Comparison of ENCODE assay signal across 9 cellular contexts in genomic region chr3:60555704-60556340, GRCh38.
A peak's percentile ranks its signal among the peaks of the same experiment; 100 is the strongest.
DNase-seq lines count a peak whose midpoint lies in the region; ATAC-seq, FAIRE-seq and TF ChIP-seq lines count a peak whose summit lies in the region.
"Had no signal": no experiment of that assay in that cellular context is flagged by ENCODE, and none has a peak within 500 bp of the region (broad histone marks: within the 10 kb centered on the region; RNA-seq: fewer than 3 reads in every experiment).

No MANE protein-coding gene starts in this region.

- no peak overlapping the region for H3K27ac ChIP-seq in dorsolateral prefrontal cortex

- peak; percentile 70 for FAIRE-seq in bronchial epithelial cell (lab: Jason Lieb, UNC)
- FAIRE-seq: G401.6 had no signal

- ATAC-seq in GM19468 (IDR thresholded peaks at IDR 0.05; ENCODE audit: extremely low read depth, unreplicated experiment) (peak; percentile 89), HG03159 (IDR thresholded peaks at IDR 0.05; ENCODE audit: unreplicated experiment) (peak; percentile 86)

- TF ChIP-seq CTCF in bronchial epithelial cell (IDR thresholded peaks at IDR 0.05; ENCODE audit: insufficient read depth, low read length, severe bottlenecking) (no peak), GM13976 (IDR thresholded peaks at IDR 0.05; ENCODE audit: borderline replicate concordance, control extremely low read depth, extremely low read depth, insufficient read depth, missing control alignments) (no peak), dorsolateral prefrontal cortex (IDR thresholded peaks at IDR 0.05 in 54 of 56, conservative IDR thresholded peaks at IDR 0.05 in 2 of 56; ENCODE audit: low read depth in 1 of 56, partially characterized antibody in 56 of 56) (no peak)

- in situ Hi-C loops in Caki2 (cut with HindIII; ENCODE audit: low pct_unique_long_range_greater_than_20kb, low sequenced_read_pairs) (no loop called here), GM13976 (cut with MboI; ENCODE audit: low sequenced_read_pairs, unreplicated experiment) (no loop called here)

- H3K4me3 ChIP-seq in bronchial epithelial cell (ENCODE audit: low read depth, low read length), result no peak overlapping the region
- no peak overlapping the region for H3K4me3 ChIP-seq in dorsolateral prefrontal cortex

- H3K27me3 ChIP-seq in bronchial epithelial cell (ENCODE audit: control insufficient read depth, insufficient read depth, low read length) (no peaks in the 10 kb centered on the region), dorsolateral prefrontal cortex (no peaks in the 10 kb centered on the region)

- DNase-seq in Caki2 (ENCODE audit: low read depth) (peak; percentile 80), bronchial epithelial cell (ENCODE audit: low read depth) (peak; percentile 91), HT-29 (ENCODE audit: low spot score) (no peak), DMS114 treated with DMSO at 0.1 percent for 48 hours (lab: John Stamatoyannopoulos, UW; ENCODE audit: unreplicated experiment) (no peak), GM13976 (ENCODE audit: low spot score) (no peak), dorsolateral prefrontal cortex (no peak)

- intact Hi-C loops in dorsolateral prefrontal cortex (cut with DNase I), result no loop called here

- H3K36me3 ChIP-seq in bronchial epithelial cell (ENCODE audit: control insufficient read depth, insufficient read depth, low read length), result no peaks in the 10 kb centered on the region

Comparison
In these comparisons a context has a peak if more than half of its experiments do, and no peak if none do; other contexts are left out.
1. DNase-seq: peak in Caki2 (single experiment) and bronchial epithelial cell (single experiment); none in HT-29 (single experiment), DMS114 treated with DMSO at 0.1 percent for 48 hours (single experiment), GM13976 (single experiment) and dorsolateral prefrontal cortex (0 of 10).